ENCODE assay signal across 1 cellular context in genomic region chr7:151490706-151491105, GRCh38.
TF ChIP-seq lines count a peak whose summit lies in the region.

No MANE protein-coding gene starts in this region.

TF ChIP-seq in A549, 52 proteins besides CTCF, POLR2A, EP300 and RAD21:
- no peak for TF ChIP-seq TP53 (CRISPR knock-in tag; IDR thresholded peaks at IDR 0.05)
- no peak for TF ChIP-seq GATA3 (IDR thresholded peaks at IDR 0.05; ENCODE audit: borderline replicate concordance)
- no peak for TF ChIP-seq CHD2 (IDR thresholded peaks at IDR 0.05; ENCODE audit: low read length, partially characterized antibody)
- TF ChIP-seq NR3C1 (IDR thresholded peaks at IDR 0.05): no peak
- TF ChIP-seq ZC3H11A (IDR thresholded peaks at IDR 0.05): no peak
- no peak for TF ChIP-seq ATOH8 (CRISPR knock-in tag; IDR thresholded peaks at IDR 0.05; ENCODE audit: low read depth)
- TF ChIP-seq MAFK (IDR thresholded peaks at IDR 0.05; ENCODE audit: partially characterized antibody): no peak
- TF ChIP-seq HDAC2 (IDR thresholded peaks at IDR 0.05): no peak
- TF ChIP-seq SREBF2 (IDR thresholded peaks at IDR 0.05): no peak
- no peak for TF ChIP-seq ZFP36 (IDR thresholded peaks at IDR 0.05; ENCODE audit: borderline replicate concordance, partially characterized antibody)
- TF ChIP-seq FOXS1 (CRISPR knock-in tag; IDR thresholded peaks at IDR 0.05): no peak
- TF ChIP-seq USF2 (IDR thresholded peaks at IDR 0.05): no peak
- no peak for TF ChIP-seq BCL3 (IDR thresholded peaks at IDR 0.05)
- no peak for TF ChIP-seq CBX2 (IDR thresholded peaks at IDR 0.05; ENCODE audit: borderline replicate concordance, low read depth)
- no peak for TF ChIP-seq ZSCAN20 (CRISPR knock-in tag; IDR thresholded peaks at IDR 0.05)
- no peak for TF ChIP-seq CEBPB (IDR thresholded peaks at IDR 0.05)
